In genomic region chr20:62952373-62953166, GRCh38 we compare ENCODE assay signal across 8 cellular contexts. TPM values are rescaled to one million over a fixed set of nuclear protein-coding genes. Genes with fewer than 3 reads are reported as not detected.
DNase-seq lines count a peak whose midpoint lies in the region; ATAC-seq, FAIRE-seq and TF ChIP-seq lines count a peak whose summit lies in the region.

Gene SLC17A9, plus strand, starts transcription at chr20:62952709. Its CDS starts 122 bp downstream, at chr20:62952831.

- peak; percentile 59; the same call in 1 of the 2 replicates for TF ChIP-seq POLR2A in GM12892 (IDR thresholded peaks at IDR 0.05; ENCODE audit: low read depth, low read length)

- intact Hi-C loops in left colon (cut with DNase I, micrococcal nuclease): no loop called here

- ATAC-seq in HG02642 (IDR thresholded peaks at IDR 0.05; ENCODE audit: poor library complexity, unreplicated experiment): peak; percentile 54
- peak; percentile 77 for ATAC-seq in left colon

- peak; percentile 70 for FAIRE-seq in GM12892 (lab: Jason Lieb, UNC)
- FAIRE-seq in RCC 7860 (lab: Jason Lieb, UNC): no peak

- DNase-seq in GM12892 (ENCODE audit: insufficient read length) (peak; percentile 91), RCC 7860 (ENCODE audit: low spot score) (peak; percentile 88), caudate nucleus (lab: John Stamatoyannopoulos, UW) (peak in 4 of 61 donors; percentile 12 to 37 (median 18)), left colon (peak; percentile 95 to 97), NCI-H2029 (lab: John Stamatoyannopoulos, UW) (no peak), cortex of kidney (lab: John Stamatoyannopoulos, UW) (no peak)
- DNase-seq in stimulated activated CD8-positive, alpha-beta memory T cell treated with anti-CD3 and anti-CD28 coated beads, Interleukin-7, amount 100 ng/mL, for 48 hours (ENCODE audit: extremely low read depth in 1 of 2, low read depth in 1 of 2): peak; percentile 61 to 73

- H3K27ac ChIP-seq in caudate nucleus (ENCODE audit: low read depth, low read length): peak within 1 kb of the TSS; percentile 82

RNA-seq across cellular contexts. Expression of gene SLC17A9, which starts in this region (rescaled TPM):
- polyA plus RNA-seq in GM12892 (2012; ENCODE audit: missing spikeins): 45.0 TPM
- total RNA-seq in left colon: 10 to 100 TPM; 17.7 to 28.1 TPM

Comparison
In these comparisons a context has a peak if more than half of its experiments do, and no peak if none do; other contexts are left out.
1. DNase-seq: peak in GM12892 (single experiment), RCC 7860 (single experiment), left colon (2 of 2) and stimulated activated CD8-positive, alpha-beta memory T cell treated with anti-CD3 and anti-CD28 coated beads, Interleukin-7, amount 100 ng/mL, for 48 hours (2 of 2); none in NCI-H2029 (single experiment) and cortex of kidney (single experiment).